8 cellular contexts compared by ENCODE assay signal in the genomic region with DNA sequence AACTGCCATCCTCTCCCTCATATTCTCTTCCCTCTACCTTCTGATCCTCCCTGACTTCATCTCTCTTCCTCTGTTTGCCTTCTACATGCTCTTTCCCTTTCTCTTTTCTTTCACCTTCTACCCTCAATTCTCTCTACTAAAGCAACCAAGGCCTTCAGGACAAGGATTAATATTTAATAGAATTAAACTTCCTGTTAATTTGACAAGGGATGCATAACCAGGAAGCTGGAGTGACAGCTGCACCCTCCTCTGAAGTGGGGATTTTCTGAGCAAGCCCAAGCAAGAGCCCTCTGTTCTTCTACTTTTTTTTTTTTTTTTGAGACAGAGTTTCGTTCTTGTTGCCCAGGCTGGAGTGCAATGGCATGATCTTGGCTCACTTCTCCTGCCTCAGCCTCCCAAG.
DNase-seq lines count a peak whose midpoint lies in the region; ATAC-seq, FAIRE-seq and TF ChIP-seq lines count a peak whose summit lies in the region.

No MANE protein-coding gene starts in this region.

- no peak overlapping the region for H3K27ac ChIP-seq in ACC112 (ENCODE audit: low read depth, low read length)
- peak overlapping the region; percentile 96 for H3K27ac ChIP-seq in keratinocyte (ENCODE audit: control insufficient read depth, insufficient read depth, low read length)
- H3K27ac ChIP-seq in psoas muscle, result no peak overlapping the region

- peaks cover 21% of the 10 kb centered on the region for H3K4me1 Mint-ChIP-seq in Caco-2 (ENCODE audit: low read depth, unreplicated experiment)

- H3K4me1 ChIP-seq in ACC112 (ENCODE audit: control insufficient read depth, insufficient read depth, low read length, unreplicated experiment) (peaks cover 44% of the 10 kb centered on the region), keratinocyte (ENCODE audit: control insufficient read depth, extremely low read depth, insufficient read depth, low read length) (peaks cover 65% of the 10 kb centered on the region), psoas muscle (no peaks in the 10 kb centered on the region), Caco-2 (no peaks in the 10 kb centered on the region)

- H3K9me1 ChIP-seq in keratinocyte (ENCODE audit: control insufficient read depth, extremely low read depth, insufficient read depth, low read length), result no peaks in the 10 kb centered on the region

- no TSS peak for BruUV-seq in Caco-2 (replicated peaks; lab: Mats Ljungman, UMichigan)

- no peak overlapping the region for H3K4me3 Mint-ChIP-seq in Caco-2 (ENCODE audit: unreplicated experiment)

- H3K4me3 ChIP-seq in ACC112 (ENCODE audit: low read depth, low read length) (no peak overlapping the region), keratinocyte (ENCODE audit: control insufficient read depth in 2 of 3, extremely low read depth in 1 of 3, insufficient read depth in 2 of 3, low read depth in 1 of 3, low read length in 3 of 3) (no peak overlapping the region), psoas muscle (no peak overlapping the region), Caco-2 (ENCODE audit: low read depth, low read length) (no peak overlapping the region)

- no peaks in the 10 kb centered on the region for H4K20me1 ChIP-seq in keratinocyte (ENCODE audit: control insufficient read depth, extremely low read depth, insufficient read depth, low read length)

- no peak overlapping the region for H3K27ac Mint-ChIP-seq in Caco-2 (ENCODE audit: unreplicated experiment)

- POLR2A ChIA-PET in Caco-2 (lab: Charles Lee), result no interaction called here

- peak overlapping the region; percentile 67 for H3K9ac ChIP-seq in keratinocyte (ENCODE audit: control insufficient read depth, extremely low read depth, insufficient read depth, low read length)

- H3K4me2 ChIP-seq in keratinocyte (ENCODE audit: control insufficient read depth, extremely low read depth, insufficient read depth, low read depth, low read length), result peak overlapping the region; percentile 78

- H3K27me3 Mint-ChIP-seq in Caco-2 (ENCODE audit: insufficient read depth, unreplicated experiment), result peaks cover 4% of the 10 kb centered on the region

- H2AFZ ChIP-seq in ACC112 (ENCODE audit: low read length, unreplicated experiment) (peak overlapping the region; percentile 17), keratinocyte (ENCODE audit: control insufficient read depth, low read length) (peak overlapping the region; percentile 82)

- H3K27me3 ChIP-seq in ACC112 (ENCODE audit: insufficient read depth, low read length) (no peaks in the 10 kb centered on the region), keratinocyte (ENCODE audit: control insufficient read depth, extremely low read depth, insufficient read depth, low read length) (no peaks in the 10 kb centered on the region), psoas muscle (ENCODE audit: insufficient read depth in 3 of 3, low read length in 2 of 3) (no peaks in the 10 kb centered on the region), Caco-2 (replicated peaks; ENCODE audit: control insufficient read depth, insufficient read depth, low read length) (no peaks in the 10 kb centered on the region)

- H3K9me3 Mint-ChIP-seq in Caco-2 (ENCODE audit: unreplicated experiment), result no peaks in the 10 kb centered on the region

- H3K79me2 ChIP-seq in ACC112 (ENCODE audit: control insufficient read depth, insufficient read depth, low read length, unreplicated experiment), result no peaks in the 10 kb centered on the region
- no peaks in the 10 kb centered on the region for H3K79me2 ChIP-seq in keratinocyte (ENCODE audit: control insufficient read depth, insufficient read depth, low read length)

- intact Hi-C loops in psoas muscle (cut with DNase I) (no loop called here), Caco-2 (cut with micrococcal nuclease; ENCODE audit: unreplicated experiment) (no loop called here), Right ventricle myocardium inferior (cut with DNase I) (no loop called here)

- no peak for FAIRE-seq in keratinocyte (lab: Jason Lieb, UNC)

- dilution Hi-C loops in keratinocyte (cut with MboI; ENCODE audit: extremely low pct_ligation_motif_present, low sequenced_read_pairs), result no loop called here

- DNase-seq in NCI-H524 treated with DMSO at 0.1 percent for 48 hours (lab: John Stamatoyannopoulos, UW) (peak; percentile 75), keratinocyte (ENCODE audit: low read depth, low spot score) (no peak), psoas muscle (no peak), Caco-2 (no peak), Right ventricle myocardium inferior (ENCODE audit: missing footprints) (no peak)

- H3K36me3 ChIP-seq in ACC112 (ENCODE audit: insufficient read depth, low read length) (no peaks in the 10 kb centered on the region), keratinocyte (ENCODE audit: control insufficient read depth in 2 of 2, extremely low read depth in 1 of 2, insufficient read depth in 2 of 2, low read length in 2 of 2) (no peaks in the 10 kb centered on the region), psoas muscle (ENCODE audit: insufficient read depth in 1 of 2, low read depth in 1 of 2) (no peaks in the 10 kb centered on the region), Caco-2 (ENCODE audit: control insufficient read depth, insufficient read depth, low read length) (no peaks in the 10 kb centered on the region)

- CTCF ChIA-PET in Caco-2 (lab: Charles Lee), result no interaction called here

- ATAC-seq in GM18873 (IDR thresholded peaks at IDR 0.05; ENCODE audit: low FRiP score, unreplicated experiment) (peak; percentile 56), psoas muscle (no peak), Right ventricle myocardium inferior (no peak), HG02870 (IDR thresholded peaks at IDR 0.05; ENCODE audit: unreplicated experiment) (no peak)

- H3K36me3 Mint-ChIP-seq in Caco-2 (ENCODE audit: insufficient read depth, unreplicated experiment), result no peaks in the 10 kb centered on the region

- no peaks in the 10 kb centered on the region for H3K9me3 ChIP-seq in keratinocyte (ENCODE audit: control insufficient read depth, low read depth, low read length)
- H3K9me3 ChIP-seq in psoas muscle, result no peaks in the 10 kb centered on the region
- no peaks in the 10 kb centered on the region for H3K9me3 ChIP-seq in Caco-2

- 22 to 50% (median 44%) methylated on average over 1 of the region's 1 CpG for WGBS in psoas muscle, 3 donors

- TF ChIP-seq CTCF in keratinocyte (optimal IDR thresholded peaks at IDR 0.05 in 1 of 3, IDR thresholded peaks at IDR 0.05 in 1 of 3, conservative IDR thresholded peaks at IDR 0.05 in 1 of 3; ENCODE audit: extremely low read depth in 1 of 3, insufficient read depth in 2 of 3, low read length in 3 of 3), result no peak
- no peak for TF ChIP-seq CTCF in psoas muscle (IDR thresholded peaks at IDR 0.05)
- TF ChIP-seq CTCF in Caco-2 (IDR thresholded peaks at IDR 0.05; ENCODE audit: insufficient read depth in 1 of 2, low read depth in 1 of 2, low read length in 1 of 2, severe bottlenecking in 1 of 2, unreplicated experiment in 1 of 2), result no peak
